18 cellular contexts compared by ENCODE assay signal in genomic region chr7:100864263-100864845, GRCh38. TPM values are rescaled to one million over a fixed set of nuclear protein-coding genes. Genes with fewer than 3 reads are reported as not detected.
DNase-seq lines count a peak whose midpoint lies in the region; ATAC-seq and TF ChIP-seq lines count a peak whose summit lies in the region.
"Had no signal": no experiment of that assay in that cellular context is flagged by ENCODE, and none has a peak within 500 bp of the region (broad histone marks: within the 10 kb centered on the region; RNA-seq: fewer than 3 reads in every experiment).

No MANE protein-coding gene starts in this region.

- no peak overlapping the region for H3K4me3 ChIP-seq in H7 (ENCODE audit: insufficient read depth, low read depth, low read length)
- no peak overlapping the region for H3K4me3 ChIP-seq in neural progenitor cell

- ATAC-seq in activated CD8-positive, alpha-beta T cell treated with anti-CD3 and anti-CD28 coated beads for 36 hours, result no peak
- no peak for ATAC-seq in activated CD8-positive, alpha-beta T cell treated with anti-CD3 and anti-CD28 coated beads, Interleukin-2, amount 10 ng/mL, durations not matched to agents 7 days and 5 days
- ATAC-seq in WTC11 (no peak), HG02884 (IDR thresholded peaks at IDR 0.05; ENCODE audit: unreplicated experiment) (no peak)

- H3K27me3 ChIP-seq in H7 (ENCODE audit: control insufficient read depth, insufficient read depth, low read length) (no peaks in the 10 kb centered on the region), neural progenitor cell (no peaks in the 10 kb centered on the region)
- H3K27me3 ChIP-seq: BE2C had no signal

- H3K4me2 ChIP-seq in neural progenitor cell, result no peak overlapping the region

- no peaks in the 10 kb centered on the region for H3K27me3 Mint-ChIP-seq in activated CD8-positive, alpha-beta T cell treated with anti-CD3 and anti-CD28 coated beads for 36 hours
- no peaks in the 10 kb centered on the region for H3K27me3 Mint-ChIP-seq in activated CD8-positive, alpha-beta T cell treated with anti-CD3 and anti-CD28 coated beads, Interleukin-2, amount 10 ng/mL, durations not matched to agents 7 days and 5 days (ENCODE audit: low read depth)
- no peaks in the 10 kb centered on the region for H3K27me3 Mint-ChIP-seq in WTC11 (ENCODE audit: low read depth)
- peaks cover 5% of the 10 kb centered on the region for H3K27me3 Mint-ChIP-seq in neural progenitor cell (ENCODE audit: insufficient read depth, low read depth)
- H3K27me3 Mint-ChIP-seq: CD4-positive, alpha-beta memory T cell had no signal

- peaks cover 8% of the 10 kb centered on the region for H3K4me1 Mint-ChIP-seq in activated CD8-positive, alpha-beta T cell treated with anti-CD3 and anti-CD28 coated beads for 36 hours (ENCODE audit: low read depth)
- peaks cover 19% of the 10 kb centered on the region for H3K4me1 Mint-ChIP-seq in activated CD8-positive, alpha-beta T cell treated with anti-CD3 and anti-CD28 coated beads, Interleukin-2, amount 10 ng/mL, durations not matched to agents 7 days and 5 days (ENCODE audit: low read depth)
- H3K4me1 Mint-ChIP-seq in WTC11, result peaks cover 8% of the 10 kb centered on the region
- H3K4me1 Mint-ChIP-seq in neural progenitor cell, result peaks cover 11% of the 10 kb centered on the region

- no peaks in the 10 kb centered on the region for H3K9me3 ChIP-seq in neural progenitor cell (ENCODE audit: low read depth)
- H3K9me3 ChIP-seq: BE2C had no signal

- no peak for TF ChIP-seq CTCF in activated CD8-positive, alpha-beta T cell treated with anti-CD3 and anti-CD28 coated beads for 36 hours (IDR thresholded peaks at IDR 0.05)
- no peak for TF ChIP-seq CTCF in WTC11 (IDR thresholded peaks at IDR 0.05)
- no peak for TF ChIP-seq CTCF in neural progenitor cell (IDR thresholded peaks at IDR 0.05)

- H3K36me3 Mint-ChIP-seq in activated CD8-positive, alpha-beta T cell treated with anti-CD3 and anti-CD28 coated beads for 36 hours (ENCODE audit: low read depth), result peaks cover 19% of the 10 kb centered on the region
- peaks cover 37% of the 10 kb centered on the region for H3K36me3 Mint-ChIP-seq in activated CD8-positive, alpha-beta T cell treated with anti-CD3 and anti-CD28 coated beads, Interleukin-2, amount 10 ng/mL, durations not matched to agents 7 days and 5 days (ENCODE audit: low read depth)
- H3K36me3 Mint-ChIP-seq in WTC11 (peaks cover 23% of the 10 kb centered on the region), neural progenitor cell (peaks cover 7% of the 10 kb centered on the region)

- H3K36me3 ChIP-seq in H7 (replicated peaks; ENCODE audit: control insufficient read depth, insufficient read depth, low read length), result peaks cover 14% of the 10 kb centered on the region
- no peaks in the 10 kb centered on the region for H3K36me3 ChIP-seq in neural progenitor cell

- no peak overlapping the region for H3K9ac ChIP-seq in neural progenitor cell

- peaks cover 10% of the 10 kb centered on the region for H3F3A ChIP-seq in neural progenitor cell (ENCODE audit: low read depth)

- peaks cover 25% of the 10 kb centered on the region for H3K79me2 ChIP-seq in neural progenitor cell (ENCODE audit: low read depth)

- H3K9me3 Mint-ChIP-seq in activated CD8-positive, alpha-beta T cell treated with anti-CD3 and anti-CD28 coated beads for 36 hours, result no peaks in the 10 kb centered on the region
- H3K9me3 Mint-ChIP-seq in activated CD8-positive, alpha-beta T cell treated with anti-CD3 and anti-CD28 coated beads, Interleukin-2, amount 10 ng/mL, durations not matched to agents 7 days and 5 days (ENCODE audit: insufficient read depth), result no peaks in the 10 kb centered on the region
- H3K9me3 Mint-ChIP-seq in WTC11, result no peaks in the 10 kb centered on the region
- H3K9me3 Mint-ChIP-seq in neural progenitor cell, result no peaks in the 10 kb centered on the region
- H3K9me3 Mint-ChIP-seq: CD4-positive, alpha-beta memory T cell; H9 had no signal

- CTCF ChIA-PET in activated CD8-positive, alpha-beta T cell treated with anti-CD3 and anti-CD28 coated beads for 36 hours (lab: Charles Lee), result interaction anchor here (1.4 kb wide), 1 partner anchor 12 kb away, joined by 4 read pairs; the partner anchor contains the start of gene SLC12A9
- CTCF ChIA-PET in activated CD8-positive, alpha-beta T cell treated with anti-CD3 and anti-CD28 coated beads, Interleukin-2, amount 10 ng/mL, durations not matched to agents 7 days and 5 days (lab: Charles Lee), result interaction anchor here (1.7 to 2.2 kb wide), 2 partner anchors 12 to 159 kb away, joined by 4 to 11 read pairs; partner anchors contain the start of genes POP7 and SLC12A9
- CTCF ChIA-PET in WTC11 (lab: Charles Lee), result interaction anchor here (1.4 kb wide), 1 partner anchor 159 kb away, joined by 3 read pairs; the partner anchor contains the start of gene POP7

- peaks cover 13% of the 10 kb centered on the region for H3K4me1 ChIP-seq in neural progenitor cell

- H3K4me3 Mint-ChIP-seq in activated CD8-positive, alpha-beta T cell treated with anti-CD3 and anti-CD28 coated beads for 36 hours, result no peak overlapping the region
- H3K4me3 Mint-ChIP-seq in activated CD8-positive, alpha-beta T cell treated with anti-CD3 and anti-CD28 coated beads, Interleukin-2, amount 10 ng/mL, durations not matched to agents 7 days and 5 days, result no peak overlapping the region
- no peak overlapping the region for H3K4me3 Mint-ChIP-seq in WTC11
- H3K4me3 Mint-ChIP-seq in neural progenitor cell, result no peak overlapping the region
- H3K4me3 Mint-ChIP-seq: H9 had no signal

- H2AFZ ChIP-seq in neural progenitor cell (replicated peaks), result no peak overlapping the region

- H3K27ac ChIP-seq in neural progenitor cell, result no peak overlapping the region

- DNase-seq in activated CD8-positive, alpha-beta T cell treated with anti-CD3 and anti-CD28 coated beads for 36 hours, result no peak
- no peak for DNase-seq in activated CD8-positive, alpha-beta T cell treated with anti-CD3 and anti-CD28 coated beads, Interleukin-2, amount 10 ng/mL, durations not matched to agents 7 days and 5 days
- DNase-seq in H7, result peak; percentile 21
- no peak for DNase-seq in WTC11 (ENCODE audit: low spot score)
- DNase-seq in neural progenitor cell (ENCODE audit: low spot score), result no peak
- no peak for DNase-seq in activated effector memory CD4-positive, alpha-beta T cell treated with Interleukin-2 at 50 U/mL for 16 hours
- DNase-seq in NCI-H345 treated with DMSO at 0.1 percent for 48 hours (lab: John Stamatoyannopoulos, UW; ENCODE audit: unreplicated experiment), result no peak
- DNase-seq: BE2C; Calu3; CD4-positive, alpha-beta memory T cell; H9; NCI-H1105; NCI-H1694; NCI-H510A; NCI-H774; SIG-M5 had no signal

- peak overlapping the region; percentile 13 for H3K27ac Mint-ChIP-seq in activated CD8-positive, alpha-beta T cell treated with anti-CD3 and anti-CD28 coated beads for 36 hours
- H3K27ac Mint-ChIP-seq in activated CD8-positive, alpha-beta T cell treated with anti-CD3 and anti-CD28 coated beads, Interleukin-2, amount 10 ng/mL, durations not matched to agents 7 days and 5 days, result no peak overlapping the region
- H3K27ac Mint-ChIP-seq in WTC11, result peak overlapping the region; percentile 80; the same call in 1 of the 2 replicates
- peak overlapping the region; percentile 17 for H3K27ac Mint-ChIP-seq in neural progenitor cell

- POLR2A ChIA-PET in activated CD8-positive, alpha-beta T cell treated with anti-CD3 and anti-CD28 coated beads for 36 hours (lab: Charles Lee), result interaction anchor here (1.9 kb wide), 1 partner anchor 11 kb away, joined by 4 read pairs; the partner anchor contains the start of gene SRRT
- POLR2A ChIA-PET in activated CD8-positive, alpha-beta T cell treated with anti-CD3 and anti-CD28 coated beads, Interleukin-2, amount 10 ng/mL, durations not matched to agents 7 days and 5 days (lab: Charles Lee), result interaction anchor here (1.8 kb wide), 1 partner anchor 10 kb away, joined by 6 read pairs; the partner anchor contains the start of gene SRRT
- POLR2A ChIA-PET in WTC11 (lab: Charles Lee), result interaction anchor here (0.5 kb wide), 1 partner anchor 743 kb away, joined by 3 read pairs; no protein-coding TSS in a partner anchor

- H4K20me1 ChIP-seq in neural progenitor cell (ENCODE audit: low read depth), result no peaks in the 10 kb centered on the region

- intact Hi-C loops in activated CD8-positive, alpha-beta T cell treated with anti-CD3 and anti-CD28 coated beads for 36 hours (cut with micrococcal nuclease), result no loop called here

RNA-seq across cellular contexts. Expression of gene TRIP6, which starts 2.8 kb away (rescaled TPM):
- 10 to 100 TPM; 27.5 to 28.4 TPM for total RNA-seq in activated CD8-positive, alpha-beta T cell treated with anti-CD3 and anti-CD28 coated beads for 36 hours
- total RNA-seq in activated CD8-positive, alpha-beta T cell treated with anti-CD3 and anti-CD28 coated beads, Interleukin-2, amount 10 ng/mL, durations not matched to agents 7 days and 5 days, result 10 to 100 TPM; 25.5 to 28.6 TPM
- total RNA-seq in H7 (2014; rRNA removed; shearing (Covaris generic)), result 95.7 and 118 TPM in 2 replicates
- total RNA-seq in WTC11 (2021) (128 to 140 TPM (median 130 TPM) in 3 replicates), neural progenitor cell (ENCODE audit: low replicate concordance) (14.9 and 49.5 TPM in 2 replicates)

RNA-seq across cellular contexts. Expression of gene SRRT, which starts 10.5 kb away (rescaled TPM):
- 100 to 1,000 TPM; 211 to 239 TPM for total RNA-seq in activated CD8-positive, alpha-beta T cell treated with anti-CD3 and anti-CD28 coated beads for 36 hours
- total RNA-seq in activated CD8-positive, alpha-beta T cell treated with anti-CD3 and anti-CD28 coated beads, Interleukin-2, amount 10 ng/mL, durations not matched to agents 7 days and 5 days, result 100 to 1,000 TPM; 273 to 292 TPM
- 82.8 and 101 TPM in 2 replicates for total RNA-seq in H7 (2014; rRNA removed; shearing (Covaris generic))
- total RNA-seq in WTC11 (2021) (209 to 238 TPM (median 233 TPM) in 3 replicates), neural progenitor cell (ENCODE audit: low replicate concordance) (60.4 and 108 TPM in 2 replicates)

RNA-seq across cellular contexts. Expression of gene SLC12A9, which starts 11.8 kb away (rescaled TPM):
- 10 to 100 TPM; 10.2 to 11.3 TPM for total RNA-seq in activated CD8-positive, alpha-beta T cell treated with anti-CD3 and anti-CD28 coated beads for 36 hours
- 10 to 100 TPM; 28.3 to 29.5 TPM for total RNA-seq in activated CD8-positive, alpha-beta T cell treated with anti-CD3 and anti-CD28 coated beads, Interleukin-2, amount 10 ng/mL, durations not matched to agents 7 days and 5 days
- total RNA-seq in H7 (2014; rRNA removed; shearing (Covaris generic)), result 21.9 and 27.9 TPM in 2 replicates
- total RNA-seq in WTC11 (2021) (32.6 to 39.3 TPM (median 34.1 TPM) in 3 replicates), neural progenitor cell (ENCODE audit: low replicate concordance) (3.5 and 18.6 TPM in 2 replicates)

RNA-seq across cellular contexts. Expression of gene UFSP1, which starts 25.2 kb away (rescaled TPM):
- total RNA-seq in activated CD8-positive, alpha-beta T cell treated with anti-CD3 and anti-CD28 coated beads for 36 hours, result 1 to 10 TPM; 2.1 to 2.2 TPM
- 1 to 10 TPM; 2.0 to 3.7 TPM for total RNA-seq in activated CD8-positive, alpha-beta T cell treated with anti-CD3 and anti-CD28 coated beads, Interleukin-2, amount 10 ng/mL, durations not matched to agents 7 days and 5 days
- 7.7 and 12.2 TPM in 2 replicates for total RNA-seq in H7 (2014; rRNA removed; shearing (Covaris generic))
- total RNA-seq in WTC11 (2021), result 3.9 to 4.8 TPM (median 4.6 TPM) in 3 replicates
- 4.0 TPM in 1 of 2 replicates, not detected in the other for total RNA-seq in neural progenitor cell (ENCODE audit: low replicate concordance)

RNA-seq across cellular contexts. Expression of gene ACHE, which starts 31.3 kb away (rescaled TPM):
- under 1 TPM in 1 of 2 experiments, not detected in 1; 0.25 TPM for total RNA-seq in activated CD8-positive, alpha-beta T cell treated with anti-CD3 and anti-CD28 coated beads for 36 hours
- not detected for total RNA-seq in activated CD8-positive, alpha-beta T cell treated with anti-CD3 and anti-CD28 coated beads, Interleukin-2, amount 10 ng/mL, durations not matched to agents 7 days and 5 days
- total RNA-seq in H7 (2014; rRNA removed; shearing (Covaris generic)), result 17.3 and 19.2 TPM in 2 replicates
- total RNA-seq in WTC11 (2021) (6.4 to 7.7 TPM (median 6.6 TPM) in 3 replicates), neural progenitor cell (ENCODE audit: low replicate concordance) (0.90 TPM in 1 of 2 replicates, not detected in the other)
- total RNA-seq: CD4-positive, alpha-beta memory T cell; OCI-LY7 had no signal
